Comparison of ENCODE assay signal across 12 cellular contexts in the genomic region with DNA sequence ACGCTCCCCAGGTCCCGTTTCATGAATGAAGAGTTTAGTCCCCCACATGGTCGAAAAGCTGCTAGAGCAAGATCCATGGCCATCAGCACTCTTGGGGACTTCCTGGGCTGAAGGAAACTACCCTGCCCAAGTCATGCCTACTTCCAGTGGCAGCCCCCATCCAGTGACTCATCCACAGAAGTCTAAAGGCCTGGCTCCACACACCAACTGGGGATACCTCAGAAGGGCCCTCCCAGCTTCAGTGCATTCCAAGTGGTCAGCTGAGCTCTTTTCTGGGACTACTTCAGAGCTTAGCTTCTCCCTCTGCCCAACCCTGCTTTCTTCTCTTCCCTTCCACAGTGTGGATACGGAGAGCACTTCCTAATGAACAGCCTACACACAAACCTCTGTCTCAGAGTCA.
DNase-seq lines count a peak whose midpoint lies in the region; ATAC-seq, FAIRE-seq and TF ChIP-seq lines count a peak whose summit lies in the region.
"Had no signal": no experiment of that assay in that cellular context is flagged by ENCODE, and none has a peak within 500 bp of the region (broad histone marks: within the 10 kb centered on the region; RNA-seq: fewer than 3 reads in every experiment).

No MANE protein-coding gene starts in this region.

- H3K36me3 ChIP-seq in brain microvascular endothelial cell (replicated peaks) = no peaks in the 10 kb centered on the region

- peaks cover 41% of the 10 kb centered on the region for H3K4me1 ChIP-seq in A549

- H3K4me3 ChIP-seq in A549 = no peak overlapping the region
- no peak overlapping the region for H3K4me3 ChIP-seq in brain microvascular endothelial cell (ENCODE audit: low read depth, low read length)

- H3K27me3 Mint-ChIP-seq in naive thymus-derived CD8-positive, alpha-beta T cell = no peaks in the 10 kb centered on the region

- WGBS in A549 (ENCODE audit: missing lambda C conversion rate) = 86% methylated on average over 4 of the region's 4 CpGs

- no peak for TF ChIP-seq RAD21 in A549 (conservative IDR thresholded peaks at IDR 0.05 in 1 of 2, IDR thresholded peaks at IDR 0.05 in 1 of 2)

- no peak for TF ChIP-seq POLR2A in A549 (IDR thresholded peaks at IDR 0.05; ENCODE audit: low read length)

- H3K4me1 Mint-ChIP-seq in naive thymus-derived CD8-positive, alpha-beta T cell = peaks cover 2 to 12% (median 4%) of the 10 kb centered on the region in 4 donors

- DNase-seq in A549 (ENCODE audit: low read depth in 1 of 2, low spot score in 1 of 2) (no peak), HTR-8/SVneo (ENCODE audit: insufficient read length, low spot score) (peak; percentile 67), brain microvascular endothelial cell (peak; percentile 41), kidney glomerular epithelial cell (lab: John Stamatoyannopoulos, UW) (peak; percentile 59), DMS79 (lab: John Stamatoyannopoulos, UW) (no peak)
- DNase-seq in naive thymus-derived CD8-positive, alpha-beta T cell = no peak
- DNase-seq: NCI-H1436; stimulated activated CD4-positive, alpha-beta T cell treated with anti-CD3 and anti-CD28 coated beads, Interleukin-2, amount 100 ng/mL, for 24 hours; stimulated activated naive CD4-positive, alpha-beta T cell treated with Interleukin-2 at 50 U/mL for 16 hours had no signal

- no peaks in the 10 kb centered on the region for H3K27me3 ChIP-seq in brain microvascular endothelial cell (replicated peaks)

- CTCF ChIA-PET in A549 (lab: Yijun Ruan, JAX) = interaction anchor here (0.8 to 17.5 kb wide), 9 partner anchors 12 to 1058 kb away, joined by 3 to 351 read pairs (median 127); a partner anchor contains a TSS

- no peak for TF ChIP-seq CTCF in A549 (IDR thresholded peaks at IDR 0.05)
- TF ChIP-seq CTCF in brain microvascular endothelial cell (IDR thresholded peaks at IDR 0.05; ENCODE audit: low read depth, low read length, missing control alignments) = no peak

- TF ChIP-seq EP300 in A549 (IDR thresholded peaks at IDR 0.05) = no peak

- in situ Hi-C loops in brain microvascular endothelial cell (cut with HindIII; ENCODE audit: low pct_ligation_motif_present, low sequenced_read_pairs) = loop anchor here (25.0 kb wide), 2 partner anchors 128 to 253 kb away; no protein-coding TSS in a partner anchor

- no peaks in the 10 kb centered on the region for H3K9me3 Mint-ChIP-seq in naive thymus-derived CD8-positive, alpha-beta T cell
- H3K9me3 Mint-ChIP-seq: T-helper 1 cell treated with Interleukin-12 subunit alpha and Interleukin-12 subunit beta and Interleukin-4 antibody, amounts not matched to agents 30 μg/mL and 1 μg/mL, for 36 hours had no signal

- no peak for FAIRE-seq in A549 (lab: Jason Lieb, UNC)
- no peak for FAIRE-seq in HTR-8/SVneo (lab: Jason Lieb, UNC)

- H3K4me3 Mint-ChIP-seq in naive thymus-derived CD8-positive, alpha-beta T cell = no peak overlapping the region
- H3K4me3 Mint-ChIP-seq: T-helper 1 cell treated with Interleukin-12 subunit alpha and Interleukin-12 subunit beta and Interleukin-4 antibody, amounts not matched to agents 30 μg/mL and 1 μg/mL, for 36 hours had no signal

- POLR2A ChIA-PET in A549 (lab: Yijun Ruan, JAX) = interaction anchor here (0.8 to 5.4 kb wide), 2 partner anchors 115 to 117 kb away, joined by 3 to 34 read pairs; a partner anchor contains a TSS
- POLR2A ChIA-PET in naive thymus-derived CD8-positive, alpha-beta T cell (lab: Charles Lee) = interaction anchor here (0.6 kb wide), 1 partner anchor 15 kb away, joined by 4 read pairs; no protein-coding TSS in a partner anchor

- H3K9me3 ChIP-seq in A549 = no peaks in the 10 kb centered on the region

- ATAC-seq in A549 = peak in 1 of 2 experiments; percentile 50; a peak in 3 of 6 replicates
- ATAC-seq in naive thymus-derived CD8-positive, alpha-beta T cell = no peak
- ATAC-seq in HG03378 (IDR thresholded peaks at IDR 0.05; ENCODE audit: unreplicated experiment) = no peak
- no peak for ATAC-seq in GM19395 (IDR thresholded peaks at IDR 0.05; ENCODE audit: unreplicated experiment)

- H3K27ac ChIP-seq in A549 = peak overlapping the region; percentile 0 to 41; a peak in 2 of 6 replicates
- H3K27ac ChIP-seq in brain microvascular endothelial cell = no peak overlapping the region

- H3K27ac Mint-ChIP-seq in naive thymus-derived CD8-positive, alpha-beta T cell = no peak overlapping the region
- H3K27ac Mint-ChIP-seq: T-helper 1 cell treated with Interleukin-12 subunit alpha and Interleukin-12 subunit beta and Interleukin-4 antibody, amounts not matched to agents 30 μg/mL and 1 μg/mL, for 36 hours had no signal

- H3K4me2 ChIP-seq in A549 = peak overlapping the region; percentile 7; the same call in 1 of the 3 replicates

- H3K36me3 Mint-ChIP-seq in naive thymus-derived CD8-positive, alpha-beta T cell = no peaks in the 10 kb centered on the region

TF ChIP-seq in A549, 52 proteins besides CTCF, POLR2A, EP300 and RAD21:
- TF ChIP-seq MAZ (IDR thresholded peaks at IDR 0.05; ENCODE audit: borderline replicate concordance, low read depth, low read length) (no peak), KDM5A (IDR thresholded peaks at IDR 0.05) (no peak), TP53 (CRISPR knock-in tag; IDR thresholded peaks at IDR 0.05) (no peak), FOSB (CRISPR knock-in tag; IDR thresholded peaks at IDR 0.05) (no peak), SMC3 (IDR thresholded peaks at IDR 0.05) (no peak), HEYL (CRISPR knock-in tag; IDR thresholded peaks at IDR 0.05) (no peak), RCOR1 (IDR thresholded peaks at IDR 0.05; ENCODE audit: low read depth, low read length) (no peak), CBX8 (IDR thresholded peaks at IDR 0.05) (no peak), HOXA7 (CRISPR knock-in tag; IDR thresholded peaks at IDR 0.05) (no peak)
- TF ChIP-seq, protein P1, sequence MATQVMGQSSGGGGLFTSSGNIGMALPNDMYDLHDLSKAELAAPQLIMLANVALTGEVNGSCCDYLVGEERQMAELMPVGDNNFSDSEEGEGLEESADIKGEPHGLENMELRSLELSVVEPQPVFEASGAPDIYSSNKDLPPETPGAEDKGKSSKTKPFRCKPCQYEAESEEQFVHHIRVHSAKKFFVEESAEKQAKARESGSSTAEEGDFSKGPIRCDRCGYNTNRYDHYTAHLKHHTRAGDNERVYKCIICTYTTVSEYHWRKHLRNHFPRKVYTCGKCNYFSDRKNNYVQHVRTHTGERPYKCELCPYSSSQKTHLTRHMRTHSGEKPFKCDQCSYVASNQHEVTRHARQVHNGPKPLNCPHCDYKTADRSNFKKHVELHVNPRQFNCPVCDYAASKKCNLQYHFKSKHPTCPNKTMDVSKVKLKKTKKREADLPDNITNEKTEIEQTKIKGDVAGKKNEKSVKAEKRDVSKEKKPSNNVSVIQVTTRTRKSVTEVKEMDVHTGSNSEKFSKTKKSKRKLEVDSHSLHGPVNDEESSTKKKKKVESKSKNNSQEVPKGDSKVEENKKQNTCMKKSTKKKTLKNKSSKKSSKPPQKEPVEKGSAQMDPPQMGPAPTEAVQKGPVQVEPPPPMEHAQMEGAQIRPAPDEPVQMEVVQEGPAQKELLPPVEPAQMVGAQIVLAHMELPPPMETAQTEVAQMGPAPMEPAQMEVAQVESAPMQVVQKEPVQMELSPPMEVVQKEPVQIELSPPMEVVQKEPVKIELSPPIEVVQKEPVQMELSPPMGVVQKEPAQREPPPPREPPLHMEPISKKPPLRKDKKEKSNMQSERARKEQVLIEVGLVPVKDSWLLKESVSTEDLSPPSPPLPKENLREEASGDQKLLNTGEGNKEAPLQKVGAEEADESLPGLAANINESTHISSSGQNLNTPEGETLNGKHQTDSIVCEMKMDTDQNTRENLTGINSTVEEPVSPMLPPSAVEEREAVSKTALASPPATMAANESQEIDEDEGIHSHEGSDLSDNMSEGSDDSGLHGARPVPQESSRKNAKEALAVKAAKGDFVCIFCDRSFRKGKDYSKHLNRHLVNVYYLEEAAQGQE (IDR thresholded peaks at IDR 0.05) = no peak
- TF ChIP-seq, protein P2, sequence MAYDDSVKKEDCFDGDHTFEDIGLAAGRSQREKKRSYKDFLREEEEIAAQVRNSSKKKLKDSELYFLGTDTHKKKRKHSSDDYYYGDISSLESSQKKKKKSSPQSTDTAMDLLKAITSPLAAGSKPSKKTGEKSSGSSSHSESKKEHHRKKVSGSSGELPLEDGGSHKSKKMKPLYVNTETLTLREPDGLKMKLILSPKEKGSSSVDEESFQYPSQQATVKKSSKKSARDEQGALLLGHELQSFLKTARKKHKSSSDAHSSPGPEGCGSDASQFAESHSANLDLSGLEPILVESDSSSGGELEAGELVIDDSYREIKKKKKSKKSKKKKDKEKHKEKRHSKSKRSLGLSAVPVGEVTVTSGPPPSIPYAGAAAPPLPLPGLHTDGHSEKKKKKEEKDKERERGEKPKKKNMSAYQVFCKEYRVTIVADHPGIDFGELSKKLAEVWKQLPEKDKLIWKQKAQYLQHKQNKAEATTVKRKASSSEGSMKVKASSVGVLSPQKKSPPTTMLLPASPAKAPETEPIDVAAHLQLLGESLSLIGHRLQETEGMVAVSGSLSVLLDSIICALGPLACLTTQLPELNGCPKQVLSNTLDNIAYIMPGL (CRISPR knock-in tag; IDR thresholded peaks at IDR 0.05; ENCODE audit: borderline replicate concordance) = no peak
- TF ChIP-seq, protein P3, sequence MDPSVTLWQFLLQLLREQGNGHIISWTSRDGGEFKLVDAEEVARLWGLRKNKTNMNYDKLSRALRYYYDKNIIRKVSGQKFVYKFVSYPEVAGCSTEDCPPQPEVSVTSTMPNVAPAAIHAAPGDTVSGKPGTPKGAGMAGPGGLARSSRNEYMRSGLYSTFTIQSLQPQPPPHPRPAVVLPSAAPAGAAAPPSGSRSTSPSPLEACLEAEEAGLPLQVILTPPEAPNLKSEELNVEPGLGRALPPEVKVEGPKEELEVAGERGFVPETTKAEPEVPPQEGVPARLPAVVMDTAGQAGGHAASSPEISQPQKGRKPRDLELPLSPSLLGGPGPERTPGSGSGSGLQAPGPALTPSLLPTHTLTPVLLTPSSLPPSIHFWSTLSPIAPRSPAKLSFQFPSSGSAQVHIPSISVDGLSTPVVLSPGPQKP (IDR thresholded peaks at IDR 0.05; ENCODE audit: low read depth, low read length) = no peak
- TF ChIP-seq, protein P4, sequence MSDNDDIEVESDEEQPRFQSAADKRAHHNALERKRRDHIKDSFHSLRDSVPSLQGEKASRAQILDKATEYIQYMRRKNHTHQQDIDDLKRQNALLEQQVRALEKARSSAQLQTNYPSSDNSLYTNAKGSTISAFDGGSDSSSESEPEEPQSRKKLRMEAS (IDR thresholded peaks at IDR 0.05) = no peak

Comparison
In these comparisons a context has a peak if more than half of its experiments do, and no peak if none do; other contexts are left out.
1. DNase-seq: peak in HTR-8/SVneo (single experiment), brain microvascular endothelial cell (single experiment) and kidney glomerular epithelial cell (single experiment); none in A549 (0 of 2), DMS79 (single experiment) and naive thymus-derived CD8-positive, alpha-beta T cell (0 of 10).